8 cellular contexts compared by ENCODE assay signal in genomic region chr6:41182069-41183034, GRCh38. TPM values are rescaled to one million over a fixed set of nuclear protein-coding genes. Genes with fewer than 3 reads are reported as not detected.
DNase-seq lines count a peak whose midpoint lies in the region; ATAC-seq and TF ChIP-seq lines count a peak whose summit lies in the region.

No MANE protein-coding gene starts in this region.

- no peak overlapping the region for H2AFZ ChIP-seq in fibroblast of lung (ENCODE audit: low read length)
- H2AFZ ChIP-seq in neural progenitor cell (replicated peaks), result peak overlapping the region; percentile 71

- H3F3A ChIP-seq in neural progenitor cell (ENCODE audit: low read depth), result no peaks in the 10 kb centered on the region

- no peak overlapping the region for H3K4me2 ChIP-seq in fibroblast of lung (ENCODE audit: extremely low read depth, insufficient read depth, low read length)
- no peak overlapping the region for H3K4me2 ChIP-seq in neural progenitor cell

- ATAC-seq in HG03045 (IDR thresholded peaks at IDR 0.05; ENCODE audit: unreplicated experiment), result peak; percentile 70

- H3K4me3 ChIP-seq in fibroblast of lung (replicated peaks in 1 of 4; ENCODE audit: control extremely low read depth in 1 of 4, insufficient read depth in 1 of 4, low read depth in 3 of 4, low read length in 4 of 4) (no peak overlapping the region), neural progenitor cell (no peak overlapping the region), uterus (no peak overlapping the region)

- peaks cover 10% of the 10 kb centered on the region for H3K27me3 Mint-ChIP-seq in neural progenitor cell (ENCODE audit: insufficient read depth, low read depth)

- H3K4me1 ChIP-seq in fibroblast of lung (ENCODE audit: control insufficient read depth, extremely low read depth, insufficient read depth, low read length), result no peaks in the 10 kb centered on the region
- no peaks in the 10 kb centered on the region for H3K4me1 ChIP-seq in neural progenitor cell
- H3K4me1 ChIP-seq in uterus, result no peaks in the 10 kb centered on the region

- no peaks in the 10 kb centered on the region for H3K9me3 Mint-ChIP-seq in neural progenitor cell

- H3K4me3 Mint-ChIP-seq in neural progenitor cell, result no peak overlapping the region

- H3K36me3 ChIP-seq in fibroblast of lung (ENCODE audit: control insufficient read depth, insufficient read depth, low read length) (no peaks in the 10 kb centered on the region), neural progenitor cell (no peaks in the 10 kb centered on the region), uterus (no peaks in the 10 kb centered on the region)

- H4K20me1 ChIP-seq in fibroblast of lung (ENCODE audit: control insufficient read depth, extremely low read depth, insufficient read depth, low read length) (no peaks in the 10 kb centered on the region), neural progenitor cell (ENCODE audit: low read depth) (no peaks in the 10 kb centered on the region)

- H3K4me1 Mint-ChIP-seq in neural progenitor cell, result no peaks in the 10 kb centered on the region

- intact Hi-C loops in uterus (cut with DNase I; ENCODE audit: low total_unique reads), result no loop called here

- H3K27ac ChIP-seq in fibroblast of lung (ENCODE audit: insufficient read depth, low read length) (no peak overlapping the region), neural progenitor cell (no peak overlapping the region), uterus (no peak overlapping the region)

- H3K27me3 ChIP-seq in fibroblast of lung (ENCODE audit: control insufficient read depth, insufficient read depth, low read length), result no peaks in the 10 kb centered on the region
- H3K27me3 ChIP-seq in neural progenitor cell, result no peaks in the 10 kb centered on the region
- no peaks in the 10 kb centered on the region for H3K27me3 ChIP-seq in uterus

- H3K36me3 Mint-ChIP-seq in neural progenitor cell, result no peaks in the 10 kb centered on the region

- no peaks in the 10 kb centered on the region for H3K9me3 ChIP-seq in fibroblast of lung (ENCODE audit: control insufficient read depth, insufficient read depth, low read depth, low read length)
- H3K9me3 ChIP-seq in neural progenitor cell (ENCODE audit: low read depth), result no peaks in the 10 kb centered on the region
- H3K9me3 ChIP-seq in uterus, result no peaks in the 10 kb centered on the region

- no peak for TF ChIP-seq POLR2A in uterus (IDR thresholded peaks at IDR 0.05)

- peak; percentile 71 for DNase-seq in ELR (ENCODE audit: low read depth)
- DNase-seq in NCI-H524 treated with DMSO at 0.1 percent for 48 hours (lab: John Stamatoyannopoulos, UW), result peak; percentile 36
- peak; percentile 42 for DNase-seq in activated CD4-positive, alpha-beta T cell treated with anti-CD3 and anti-CD28 coated beads, Interleukin-2, amount 50 U/mL, for 1 hour
- DNase-seq in fibroblast of lung (ENCODE audit: low read depth in 2 of 2), result peak; percentile 45 to 51
- peak; percentile 62 for DNase-seq in neural progenitor cell (ENCODE audit: low spot score)
- DNase-seq in uterus, result no peak
- no peak for DNase-seq in occipital lobe (lab: John Stamatoyannopoulos, UW)

- H3K27ac Mint-ChIP-seq in neural progenitor cell, result no peak overlapping the region

- peak; percentile 50 to 60 for TF ChIP-seq CTCF in fibroblast of lung (conservative IDR thresholded peaks at IDR 0.05 in 1 of 2, IDR thresholded peaks at IDR 0.05 in 1 of 2; ENCODE audit: low read depth in 1 of 2, low read length in 2 of 2)
- TF ChIP-seq CTCF in neural progenitor cell (IDR thresholded peaks at IDR 0.05), result peak; percentile 66
- no peak for TF ChIP-seq CTCF in uterus (IDR thresholded peaks at IDR 0.05)

- no peaks in the 10 kb centered on the region for H3K79me2 ChIP-seq in fibroblast of lung (ENCODE audit: control insufficient read depth, insufficient read depth, low read length)
- no peaks in the 10 kb centered on the region for H3K79me2 ChIP-seq in neural progenitor cell (ENCODE audit: low read depth)

- H3K9ac ChIP-seq in fibroblast of lung (ENCODE audit: insufficient read depth, low read length), result no peak overlapping the region
- H3K9ac ChIP-seq in neural progenitor cell, result no peak overlapping the region

RNA-seq across cellular contexts. Expression of gene TREML2, which starts 18.6 kb away (rescaled TPM):
- total RNA-seq in fibroblast of lung (not detected in 2 replicates), neural progenitor cell (ENCODE audit: low replicate concordance) (not detected in 2 replicates), uterus (under 1 TPM in 1 of 4 donors, not detected in 3; 0.12 TPM), occipital lobe (not detected)
- not detected in 2 replicates for polyA plus RNA-seq in fibroblast of lung
- polyA plus RNA-seq in fibroblast of lung (2012), result not detected in 2 replicates
- not detected in 2 replicates for polyA minus RNA-seq in fibroblast of lung (ENCODE audit: low replicate concordance)

RNA-seq across cellular contexts. Expression of gene TREM2, which starts 19.4 kb away (rescaled TPM):
- total RNA-seq in fibroblast of lung (under 0.01 and 0.17 TPM in 2 replicates), neural progenitor cell (ENCODE audit: low replicate concordance) (not detected in 2 replicates), uterus (1 to 10 TPM in 1 of 4 donors, not detected in 3; 1.0 TPM), occipital lobe (10.5 TPM)
- not detected in 2 replicates for polyA plus RNA-seq in fibroblast of lung
- polyA plus RNA-seq in fibroblast of lung (2012), result not detected in 2 replicates
- polyA minus RNA-seq in fibroblast of lung (ENCODE audit: low replicate concordance), result not detected in 2 replicates

RNA-seq across cellular contexts. Expression of gene TREML1, which starts 28.2 kb away (rescaled TPM):
- total RNA-seq in fibroblast of lung, result not detected in 2 replicates
- polyA plus RNA-seq in fibroblast of lung, result not detected in 2 replicates
- not detected in 2 replicates for polyA plus RNA-seq in fibroblast of lung (2012)
- polyA minus RNA-seq in fibroblast of lung (ENCODE audit: low replicate concordance), result not detected in 2 replicates
- not detected in 2 replicates for total RNA-seq in neural progenitor cell (ENCODE audit: low replicate concordance)
- 1 to 10 TPM in 1 of 4 donors, not detected in 3; 8.2 TPM for total RNA-seq in uterus
- total RNA-seq in occipital lobe, result not detected

RNA-seq across cellular contexts. Expression of gene TREML4, which starts 45.8 kb away (rescaled TPM):
- not detected in 2 replicates for total RNA-seq in fibroblast of lung
- polyA plus RNA-seq in fibroblast of lung, result not detected in 2 replicates
- not detected in 2 replicates for polyA plus RNA-seq in fibroblast of lung (2012)
- not detected in 2 replicates for polyA minus RNA-seq in fibroblast of lung (ENCODE audit: low replicate concordance)
- not detected in 2 replicates for total RNA-seq in neural progenitor cell (ENCODE audit: low replicate concordance)
- not detected for total RNA-seq in uterus
- total RNA-seq in occipital lobe, result not detected

Comparison
In these comparisons a context has a peak if more than half of its experiments do, and no peak if none do; other contexts are left out.
1. DNase-seq: peak in ELR (single experiment), NCI-H524 treated with DMSO at 0.1 percent for 48 hours (single experiment), activated CD4-positive, alpha-beta T cell treated with anti-CD3 and anti-CD28 coated beads, Interleukin-2, amount 50 U/mL, for 1 hour (single experiment), fibroblast of lung (2 of 2) and neural progenitor cell (single experiment); none in uterus (0 of 2) and occipital lobe (single experiment).
2. CTCF ChIP-seq: peak in fibroblast of lung (2 of 2) and neural progenitor cell (single experiment); none in uterus (0 of 4).